Comparison of ENCODE assay signal across 10 cellular contexts in the genomic region with DNA sequence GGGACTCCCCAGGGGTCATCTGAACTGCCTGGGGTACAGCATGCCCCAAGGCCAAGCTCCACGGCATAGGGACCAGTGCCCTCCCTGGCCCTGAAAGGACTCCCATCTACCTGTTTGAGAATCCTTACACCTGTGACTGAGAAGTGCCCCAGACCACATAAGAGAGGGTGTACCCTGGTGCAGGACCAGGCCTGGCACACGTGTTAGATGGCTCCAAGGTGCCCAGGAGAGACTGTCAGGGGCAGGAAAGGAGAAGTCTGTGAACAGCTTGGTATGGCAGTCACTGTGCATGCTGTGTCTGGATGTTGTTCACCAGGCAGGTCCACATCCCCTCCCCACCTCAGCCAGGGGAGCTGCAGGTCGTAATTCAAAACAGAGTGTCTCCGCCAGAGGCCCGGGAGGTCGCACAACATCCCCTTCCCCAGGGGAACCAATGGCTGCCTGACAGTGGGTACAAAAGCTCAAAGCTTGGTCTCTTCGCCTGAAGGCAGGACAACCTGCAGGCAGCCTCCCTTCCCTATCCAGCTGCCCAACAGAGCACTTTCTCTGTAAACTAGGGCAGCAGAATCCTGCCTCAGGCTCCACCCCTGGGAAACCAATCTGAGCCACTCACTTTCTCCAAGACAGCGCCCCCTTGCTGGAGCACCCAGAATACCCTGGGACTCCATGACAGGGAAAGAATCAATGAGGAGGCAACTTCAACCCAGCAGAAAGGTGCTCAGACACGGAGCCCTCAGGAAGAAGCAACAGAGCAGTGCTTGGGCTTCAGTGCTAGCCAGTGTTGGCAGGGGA. TPM values are rescaled to one million over a fixed set of nuclear protein-coding genes. Genes with fewer than 3 reads are reported as not detected.
DNase-seq lines count a peak whose midpoint lies in the region; ATAC-seq and TF ChIP-seq lines count a peak whose summit lies in the region.
"Had no signal": no experiment of that assay in that cellular context is flagged by ENCODE, and none has a peak within 500 bp of the region (broad histone marks: within the 10 kb centered on the region; RNA-seq: fewer than 3 reads in every experiment).

No MANE protein-coding gene starts in this region.

- no peak overlapping the region for H3K27ac Mint-ChIP-seq in chondrocyte (ENCODE audit: unreplicated experiment)
- H3K27ac Mint-ChIP-seq in stimulated activated memory B cell treated with anti-CD40 and anti-IgM and Interleukin-4, amounts not matched to agents 10 μg/mL and 1 μg/mL and 100 μg/mL, for 72 hours = peak overlapping the region; percentile 92

- peak; percentile 70 for DNase-seq in activated CD8-positive, alpha-beta memory T cell treated with anti-CD3 and anti-CD28 coated beads, Interleukin-2, amount 50 U/mL, for 48 hours
- DNase-seq in activated CD8-positive, alpha-beta memory T cell treated with anti-CD3 and anti-CD28 coated beads, Interleukin-2, amount 50 U/mL, for 4 hours = no peak
- no peak for DNase-seq in NT2/D1 (ENCODE audit: low read depth, low spot score)
- DNase-seq in chondrocyte (ENCODE audit: low spot score) = no peak
- DNase-seq in NOMO-1 treated with dmso at 0.1 percent for 144 hours (lab: John Stamatoyannopoulos, UW; ENCODE audit: unreplicated experiment) = no peak
- DNase-seq: NCI-H2171 treated with DMSO at 0.1 percent for 48 hours, T1000 had no signal

- no peaks in the 10 kb centered on the region for H3K4me1 Mint-ChIP-seq in chondrocyte (ENCODE audit: low read depth)
- H3K4me1 Mint-ChIP-seq in stimulated activated memory B cell treated with anti-CD40 and anti-IgM and Interleukin-4, amounts not matched to agents 10 μg/mL and 1 μg/mL and 100 μg/mL, for 72 hours = peaks cover 75% of the 10 kb centered on the region

- H3K27me3 ChIP-seq in NT2/D1 (ENCODE audit: insufficient read depth, insufficient read length) = peaks cover 22% of the 10 kb centered on the region

- peaks cover 1% of the 10 kb centered on the region for H3K36me3 Mint-ChIP-seq in chondrocyte (ENCODE audit: low read depth)
- H3K36me3 Mint-ChIP-seq in stimulated activated memory B cell treated with anti-CD40 and anti-IgM and Interleukin-4, amounts not matched to agents 10 μg/mL and 1 μg/mL and 100 μg/mL, for 72 hours = peaks cover 7% of the 10 kb centered on the region

- no peak for ATAC-seq in stimulated activated memory B cell treated with anti-CD40 and anti-IgM and Interleukin-4, amounts not matched to agents 10 μg/mL and 1 μg/mL and 100 μg/mL, for 72 hours
- ATAC-seq in HG03354 (IDR thresholded peaks at IDR 0.05; ENCODE audit: poor library complexity, severe bottlenecking, unreplicated experiment) (no peak), GM21367 (IDR thresholded peaks at IDR 0.05; ENCODE audit: unreplicated experiment) (no peak)

- H3K36me3 ChIP-seq in NT2/D1 (ENCODE audit: insufficient read depth, insufficient read length, low read length) = peaks cover 3% of the 10 kb centered on the region

- H3K4me1 ChIP-seq in NT2/D1 (ENCODE audit: insufficient read depth, insufficient read length) = peaks cover 11% of the 10 kb centered on the region

- H3K9ac ChIP-seq in NT2/D1 (ENCODE audit: insufficient read length, low read depth) = peak overlapping the region; percentile 51

- peaks cover 6% of the 10 kb centered on the region for H3K27me3 Mint-ChIP-seq in chondrocyte (ENCODE audit: low read depth)
- no peaks in the 10 kb centered on the region for H3K27me3 Mint-ChIP-seq in stimulated activated memory B cell treated with anti-CD40 and anti-IgM and Interleukin-4, amounts not matched to agents 10 μg/mL and 1 μg/mL and 100 μg/mL, for 72 hours

- TF ChIP-seq CTCF in chondrocyte (IDR thresholded peaks at IDR 0.05) = peak; percentile 56

- no peaks in the 10 kb centered on the region for H3K9me3 ChIP-seq in NT2/D1 (ENCODE audit: insufficient read depth, low read length)

- no peaks in the 10 kb centered on the region for H3K9me3 Mint-ChIP-seq in chondrocyte (ENCODE audit: low read depth)
- H3K9me3 Mint-ChIP-seq in stimulated activated memory B cell treated with anti-CD40 and anti-IgM and Interleukin-4, amounts not matched to agents 10 μg/mL and 1 μg/mL and 100 μg/mL, for 72 hours = no peaks in the 10 kb centered on the region

- H3K4me3 Mint-ChIP-seq in chondrocyte (ENCODE audit: unreplicated experiment) = no peak overlapping the region
- peak overlapping the region; percentile 63 for H3K4me3 Mint-ChIP-seq in stimulated activated memory B cell treated with anti-CD40 and anti-IgM and Interleukin-4, amounts not matched to agents 10 μg/mL and 1 μg/mL and 100 μg/mL, for 72 hours

- H3K4me3 ChIP-seq in NT2/D1 (ENCODE audit: insufficient read length, low read depth) = no peak overlapping the region

RNA-seq across cellular contexts. Expression of a gene that starts 3.9 kb away (rescaled TPM):
- 0.72 to 1.3 TPM (median 0.82 TPM) in 3 replicates for total RNA-seq in chondrocyte
